Comparison of ENCODE assay signal across 20 cellular contexts in genomic region chr20:11035211-11035610, GRCh38.
DNase-seq lines count a peak whose midpoint lies in the region; TF ChIP-seq lines count a peak whose summit lies in the region.
"Had no signal": no experiment of that assay in that cellular context is flagged by ENCODE, and none has a peak within 500 bp of the region (broad histone marks: within the 10 kb centered on the region; RNA-seq: fewer than 3 reads in every experiment).

No MANE protein-coding gene starts in this region.

- no peak for TF ChIP-seq CTCF in cardiac fibroblast (IDR thresholded peaks at IDR 0.05; ENCODE audit: low read depth, low read length)
- no peak for TF ChIP-seq CTCF in GM20000 (IDR thresholded peaks at IDR 0.05; ENCODE audit: extremely low read depth, missing control alignments)

- no peak overlapping the region for H3K4me3 ChIP-seq in cardiac fibroblast (replicated peaks in 1 of 2; ENCODE audit: low read depth in 2 of 2, low read length in 2 of 2)
- H3K4me3 ChIP-seq: BLaER1 treated with 17β-estradiol and CSF1 and Interleukin-3, amounts not matched to agents 10 nM and 100 nM had no signal

- DNase-seq in ELR (ENCODE audit: low read depth) (peak; percentile 12), NCI-H226 (peak; percentile 33), cardiac fibroblast (ENCODE audit: low read depth in 2 of 2) (peak; percentile 6 to 8), renal cortical epithelial cell (ENCODE audit: low read depth) (peak; percentile 18), NCI-H2196 treated with DMSO at 0.1 percent for 48 hours (lab: John Stamatoyannopoulos, UW; ENCODE audit: unreplicated experiment) (no peak), GM20000 (ENCODE audit: low spot score) (no peak), kidney tubule cell (ENCODE audit: low spot score) (no peak)
- DNase-seq in stimulated activated CD4-positive, alpha-beta T cell treated with anti-CD3 and anti-CD28 coated beads, Interleukin-12 subunit alpha, Interleukin-12 subunit beta, amount 100 ng/mL, for 4 hours: no peak
- DNase-seq: Calu3; CD8-positive, alpha-beta T cell; H9; MM.1S; NCI-H1092; NCI-H1436 treated with DMSO at 0.1 percent for 48 hours; NCI-H2029; NCI-H446; NCI-H748 treated with DMSO at 0.1 percent for 48 hours; SHP77 treated with DMSO at 0.1 percent for 48 hours; SK-N-SH had no signal

Comparison
In these comparisons a context has a peak if more than half of its experiments do, and no peak if none do; other contexts are left out.
1. DNase-seq: peak in ELR (single experiment), NCI-H226 (single experiment), cardiac fibroblast (2 of 2) and renal cortical epithelial cell (single experiment); none in stimulated activated CD4-positive, alpha-beta T cell treated with anti-CD3 and anti-CD28 coated beads, Interleukin-12 subunit alpha, Interleukin-12 subunit beta, amount 100 ng/mL, for 4 hours (single experiment), NCI-H2196 treated with DMSO at 0.1 percent for 48 hours (single experiment), GM20000 (single experiment) and kidney tubule cell (single experiment).